Comparison of ENCODE assay signal across 9 cellular contexts in the genomic region with DNA sequence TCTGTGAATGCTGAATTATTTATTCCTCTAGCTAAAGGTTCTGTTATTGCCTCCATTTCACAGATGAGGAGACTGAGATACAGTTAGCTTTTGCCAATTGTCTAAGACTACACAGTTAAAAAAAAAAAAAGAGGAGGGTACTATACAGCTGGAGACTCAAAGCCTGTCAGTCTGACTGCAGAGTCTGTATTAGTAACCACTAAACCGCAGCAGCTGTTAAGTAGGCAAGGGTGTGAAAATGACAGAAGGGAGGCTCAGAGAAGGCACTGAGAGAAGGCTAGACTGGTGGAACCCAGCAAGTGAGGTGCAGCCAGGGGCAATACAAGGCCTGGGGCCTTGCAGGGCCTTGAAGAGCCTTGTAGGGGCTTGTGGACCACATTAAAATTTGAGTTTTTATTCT.
DNase-seq lines count a peak whose midpoint lies in the region; ATAC-seq, FAIRE-seq and TF ChIP-seq lines count a peak whose summit lies in the region.
"Had no signal": no experiment of that assay in that cellular context is flagged by ENCODE, and none has a peak within 500 bp of the region (broad histone marks: within the 10 kb centered on the region; RNA-seq: fewer than 3 reads in every experiment).

No MANE protein-coding gene starts in this region.

- intact Hi-C loops in K562 (cut with micrococcal nuclease): no loop called here

- peak overlapping the region in 2 of 7 donors; percentile 1 to 20 for H3K4me3 Mint-ChIP-seq in CD8-positive, alpha-beta memory T cell

- BruUV-seq in K562 (replicated peaks; lab: Mats Ljungman, UMichigan): no TSS peak

- H3K4me1 Mint-ChIP-seq in CD8-positive, alpha-beta memory T cell: peaks cover 16 to 29% (median 24%) of the 10 kb centered on the region in 3 donors

- H3K27ac ChIP-seq in CD8-positive, alpha-beta memory T cell (ENCODE audit: low read depth, low read length): no peak overlapping the region
- H3K27ac ChIP-seq in K562 (ENCODE audit: extremely low read depth, low read depth, low read length) (no peak overlapping the region), caudate nucleus (ENCODE audit: low read depth, low read length) (no peak overlapping the region)

- no peak overlapping the region for H3K4me3 ChIP-seq in CD8-positive, alpha-beta memory T cell (ENCODE audit: low read length)
- H3K4me3 ChIP-seq in K562: no peak overlapping the region
- H3K4me3 ChIP-seq: heart right ventricle had no signal

- H3K4me1 ChIP-seq in CD8-positive, alpha-beta memory T cell (ENCODE audit: insufficient read depth, low read length): peaks cover 13% of the 10 kb centered on the region
- H3K4me1 ChIP-seq in K562 (replicated peaks in 1 of 2; ENCODE audit: control insufficient read depth in 2 of 2, insufficient read depth in 2 of 2, low read length in 2 of 2): no peaks in the 10 kb centered on the region

- TF ChIP-seq POLR2A in K562 (conservative IDR thresholded peaks at IDR 0.05): no peak

- peaks cover 7 to 9% of the 10 kb centered on the region in 2 donors for H3K27me3 Mint-ChIP-seq in CD8-positive, alpha-beta memory T cell

- H4K20me1 ChIP-seq in K562 (replicated peaks; ENCODE audit: control insufficient read depth, insufficient read depth, low read length): no peaks in the 10 kb centered on the region

- H3K4me2 ChIP-seq in K562 (ENCODE audit: insufficient read depth, low read length): no peak overlapping the region

- FAIRE-seq in K562 (lab: Jason Lieb, UNC): no peak

- H3K9me3 ChIP-seq in CD8-positive, alpha-beta memory T cell (ENCODE audit: low read length): no peaks in the 10 kb centered on the region
- no peaks in the 10 kb centered on the region for H3K9me3 ChIP-seq in K562 (replicated peaks; ENCODE audit: control insufficient read depth, insufficient read depth, low read depth, low read length)
- H3K9me3 ChIP-seq: heart right ventricle had no signal

- no peaks in the 10 kb centered on the region for H3K36me3 ChIP-seq in CD8-positive, alpha-beta memory T cell (ENCODE audit: insufficient read depth, low read length)
- no peaks in the 10 kb centered on the region for H3K36me3 ChIP-seq in K562 (ENCODE audit: control insufficient read depth, insufficient read depth, low read length)
- H3K36me3 ChIP-seq: heart right ventricle had no signal

- TF ChIP-seq CTCF in K562 (IDR thresholded peaks at IDR 0.05 in 2 of 3, conservative IDR thresholded peaks at IDR 0.05 in 1 of 3; ENCODE audit: insufficient read depth in 2 of 3, low read depth in 1 of 3, low read length in 3 of 3): no peak
- TF ChIP-seq CTCF in omental fat pad (IDR thresholded peaks at IDR 0.05): no peak

- no peaks in the 10 kb centered on the region for H3K9me1 ChIP-seq in K562 (ENCODE audit: control insufficient read depth, insufficient read depth, low read length)

- no peaks in the 10 kb centered on the region for H3K79me2 ChIP-seq in K562 (ENCODE audit: control insufficient read depth, insufficient read depth, low read length)

- no peaks in the 10 kb centered on the region for H3K9me3 Mint-ChIP-seq in CD8-positive, alpha-beta memory T cell

- peak overlapping the region in 7 of 8 donors; percentile 9 to 82 (median 76) for H3K27ac Mint-ChIP-seq in CD8-positive, alpha-beta memory T cell

- no peaks in the 10 kb centered on the region for H3K36me3 Mint-ChIP-seq in CD8-positive, alpha-beta memory T cell

- peak; percentile 18 to 76 (median 36) for DNase-seq in CD8-positive, alpha-beta memory T cell
- DNase-seq in K562 (ENCODE audit: extremely low read depth in 1 of 4, low spot score in 3 of 4): no peak
- DNase-seq in caudate nucleus (lab: John Stamatoyannopoulos, UW): no peak
- DNase-seq in UCSD-AML1 (lab: John Stamatoyannopoulos, UW; ENCODE audit: unreplicated experiment): no peak
- DNase-seq in omental fat pad (ENCODE audit: low spot score): no peak
- no peak for DNase-seq in NCI-H510A treated with DMSO at 0.1 percent for 48 hours (lab: John Stamatoyannopoulos, UW)
- DNase-seq: heart right ventricle had no signal

- WGBS in K562 (ENCODE audit: insufficient coverage, low coverage, missing lambda C conversion rate): 0% methylated on average over 1 of the region's 1 CpG

- CTCF ChIA-PET in CD8-positive, alpha-beta memory T cell (lab: Charles Lee): interaction anchor here (1.1 kb wide), 1 partner anchor 15 kb away, joined by 4 read pairs; no protein-coding TSS in a partner anchor
- CTCF ChIA-PET in K562 (lab: Yijun Ruan, JAX; ENCODE audit: low intra/inter-chr PET ratio): no interaction called here

- in situ Hi-C loops in K562 (cut with MboI): no loop called here

- no peak overlapping the region for H2AFZ ChIP-seq in K562 (ENCODE audit: low read depth, low read length)

- H3K27me3 ChIP-seq in CD8-positive, alpha-beta memory T cell (ENCODE audit: insufficient read depth, low read length, poor library complexity, severe bottlenecking): no peaks in the 10 kb centered on the region
- H3K27me3 ChIP-seq in K562 (ENCODE audit: control insufficient read depth in 2 of 2, insufficient read depth in 2 of 2, low read length in 2 of 2): no peaks in the 10 kb centered on the region; a peak in 1 of 5 replicates
- H3K27me3 ChIP-seq: heart right ventricle had no signal

- H3K9ac ChIP-seq in K562 (ENCODE audit: insufficient read depth in 1 of 2, low read depth in 2 of 2, low read length in 2 of 2): no peak overlapping the region

- POLR2A ChIA-PET in CD8-positive, alpha-beta memory T cell (lab: Charles Lee): no interaction called here
- POLR2A ChIA-PET in K562 (lab: Yijun Ruan, JAX): no interaction called here

- no peak for TF ChIP-seq EP300 in K562 (IDR thresholded peaks at IDR 0.05; ENCODE audit: low read length)

- peak; percentile 99 for ATAC-seq in GM19351 (IDR thresholded peaks at IDR 0.05; ENCODE audit: unreplicated experiment)
- ATAC-seq in HG03354 (IDR thresholded peaks at IDR 0.05; ENCODE audit: poor library complexity, severe bottlenecking, unreplicated experiment): peak; percentile 87
- ATAC-seq in K562: no peak
- ATAC-seq in omental fat pad (ENCODE audit: low FRiP score): no peak

- TF ChIP-seq RAD21 in K562 (CRISPR knock-in tag; conservative IDR thresholded peaks at IDR 0.05 in 1 of 2, IDR thresholded peaks at IDR 0.05 in 1 of 2): no peak

TF ChIP-seq in K562, 482 proteins besides CTCF, POLR2A, EP300 and RAD21:
- TF ChIP-seq NUFIP1 (IDR thresholded peaks at IDR 0.05; ENCODE audit: partially characterized antibody) (no peak), RBM25 (IDR thresholded peaks at IDR 0.05; ENCODE audit: low read depth, low read length, severe bottlenecking) (peak; percentile 5)

Comparison
In these comparisons a context has a peak if more than half of its experiments do, and no peak if none do; other contexts are left out.
1. DNase-seq: peak in CD8-positive, alpha-beta memory T cell (5 of 5); none in K562 (0 of 4), caudate nucleus (0 of 61), UCSD-AML1 (single experiment), omental fat pad (single experiment) and NCI-H510A treated with DMSO at 0.1 percent for 48 hours (single experiment).
2. ATAC-seq: peak in GM19351 (single experiment) and HG03354 (single experiment); none in K562 (single experiment) and omental fat pad (single experiment).